11 cellular contexts compared by ENCODE assay signal in genomic region chr3:88019024-88019423, GRCh38. TPM values are rescaled to one million over a fixed set of nuclear protein-coding genes. Genes with fewer than 3 reads are reported as not detected.
DNase-seq lines count a peak whose midpoint lies in the region; ATAC-seq and TF ChIP-seq lines count a peak whose summit lies in the region.
"Had no signal": no experiment of that assay in that cellular context is flagged by ENCODE, and none has a peak within 500 bp of the region (broad histone marks: within the 10 kb centered on the region; RNA-seq: fewer than 3 reads in every experiment).

No MANE protein-coding gene starts in this region.

- peaks cover 2% of the 10 kb centered on the region for H3K27me3 Mint-ChIP-seq in T-helper 2 cell treated with Interferon-gamma antibody and Interleukin-4, amounts not matched to agents 5 μg/mL and 100 μg/mL, for 36 hours (ENCODE audit: low read depth)

- H3K4me1 ChIP-seq in lower lobe of right lung = no peaks in the 10 kb centered on the region
- no peaks in the 10 kb centered on the region for H3K4me1 ChIP-seq in stomach
- H3K4me1 ChIP-seq: sigmoid colon had no signal

- no peak for TF ChIP-seq EP300 in stomach (IDR thresholded peaks at IDR 0.05)

- TF ChIP-seq CTCF in lower lobe of right lung (IDR thresholded peaks at IDR 0.05) (no peak), stomach (IDR thresholded peaks at IDR 0.05) (no peak)

- TF ChIP-seq POLR2A in GM18505 (IDR thresholded peaks at IDR 0.05; ENCODE audit: borderline replicate concordance, extremely low read depth, insufficient read depth, insufficient read length) (no peak), stomach (IDR thresholded peaks at IDR 0.05) (no peak)

- H3K9me3 Mint-ChIP-seq in T-helper 2 cell treated with Interferon-gamma antibody and Interleukin-4, amounts not matched to agents 5 μg/mL and 100 μg/mL, for 36 hours = peaks cover 28% of the 10 kb centered on the region

- H3K4me3 Mint-ChIP-seq in T-helper 2 cell treated with Interferon-gamma antibody and Interleukin-4, amounts not matched to agents 5 μg/mL and 100 μg/mL, for 36 hours = peak overlapping the region; percentile 35

- intact Hi-C loops in lower lobe of right lung (cut with DNase I) = no loop called here
- intact Hi-C loops in stomach (cut with DNase I; ENCODE audit: low total_unique reads) = no loop called here

- ATAC-seq in GM18505 (IDR thresholded peaks at IDR 0.05; ENCODE audit: unreplicated experiment) (peak; percentile 93), GM21367 (IDR thresholded peaks at IDR 0.05; ENCODE audit: unreplicated experiment) (peak; percentile 98), HG03108 (IDR thresholded peaks at IDR 0.05; ENCODE audit: unreplicated experiment) (peak; percentile 97), lower lobe of right lung (no peak)

- H3K9me3 ChIP-seq in lower lobe of right lung (no peaks in the 10 kb centered on the region), stomach (no peaks in the 10 kb centered on the region)
- H3K9me3 ChIP-seq: sigmoid colon had no signal

- WGBS in stomach, 5 donors = 57 to 71% (median 63%) methylated on average over 2 of the region's 2 CpGs

- H3K36me3 ChIP-seq in lower lobe of right lung = no peaks in the 10 kb centered on the region
- H3K36me3 ChIP-seq in stomach = no peaks in the 10 kb centered on the region
- H3K36me3 ChIP-seq: sigmoid colon had no signal

- DNase-seq in T-helper 2 cell treated with Interferon-gamma antibody and Interleukin-4, amounts not matched to agents 5 μg/mL and 100 μg/mL, for 36 hours (ENCODE audit: low spot score) = peak; percentile 17
- no peak for DNase-seq in SIG-M5 (lab: John Stamatoyannopoulos, UW)
- DNase-seq in lower lobe of right lung = no peak
- no peak for DNase-seq in stomach
- no peak for DNase-seq in DMS153 (lab: John Stamatoyannopoulos, UW)
- DNase-seq: NCI-H2171 treated with DMSO at 0.1 percent for 48 hours, sigmoid colon had no signal

- H3K27ac Mint-ChIP-seq in T-helper 2 cell treated with Interferon-gamma antibody and Interleukin-4, amounts not matched to agents 5 μg/mL and 100 μg/mL, for 36 hours = peak overlapping the region; percentile 9

- peaks cover 9% of the 10 kb centered on the region for H3K36me3 Mint-ChIP-seq in T-helper 2 cell treated with Interferon-gamma antibody and Interleukin-4, amounts not matched to agents 5 μg/mL and 100 μg/mL, for 36 hours (ENCODE audit: low read depth)

- peaks cover 39% of the 10 kb centered on the region for H3K4me1 Mint-ChIP-seq in T-helper 2 cell treated with Interferon-gamma antibody and Interleukin-4, amounts not matched to agents 5 μg/mL and 100 μg/mL, for 36 hours (ENCODE audit: low read depth)

- H3K4me3 ChIP-seq in lower lobe of right lung (no peak overlapping the region), stomach (no peak overlapping the region)
- H3K4me3 ChIP-seq: lung, sigmoid colon had no signal

- H3K27ac ChIP-seq in lower lobe of right lung (no peak overlapping the region), stomach (no peak overlapping the region)
- H3K27ac ChIP-seq: sigmoid colon had no signal

- H3K27me3 ChIP-seq in lower lobe of right lung (ENCODE audit: low read depth) = no peaks in the 10 kb centered on the region
- no peaks in the 10 kb centered on the region for H3K27me3 ChIP-seq in stomach
- H3K27me3 ChIP-seq: sigmoid colon had no signal

RNA-seq across cellular contexts. Expression of gene CGGBP1, which starts 39.8 kb away (rescaled TPM):
- total RNA-seq in lower lobe of right lung = 85.9 TPM
- 100 to 1,000 TPM in 1 of 5 donors, 10 to 100 TPM in 4; 27.4 to 146 (median 74.3) TPM for total RNA-seq in stomach
- polyA plus RNA-seq in stomach = 10 to 100 TPM; 27.8 to 34.5 (median 31.1) TPM

RNA-seq across cellular contexts. Expression of gene ZNF654, which starts 40.0 kb away (rescaled TPM):
- total RNA-seq in lower lobe of right lung = 16.6 TPM
- total RNA-seq in stomach = 10 to 100 TPM in 2 of 5 donors, 1 to 10 TPM in 3; 6.4 to 30.7 (median 9.9) TPM
- polyA plus RNA-seq in stomach = 1 to 10 TPM; 2.6 to 3.2 (median 3.2) TPM

Comparison
In these comparisons a context has a peak if more than half of its experiments do, and no peak if none do; other contexts are left out.
1. ATAC-seq: peak in GM18505 (single experiment), GM21367 (single experiment) and HG03108 (single experiment); none in lower lobe of right lung (0 of 2).